In genomic region chr18:77056399-77057015, GRCh38 we compare ENCODE assay signal across 8 cellular contexts.
DNase-seq lines count a peak whose midpoint lies in the region; ATAC-seq, FAIRE-seq and TF ChIP-seq lines count a peak whose summit lies in the region.

No MANE protein-coding gene starts in this region.

- POLR2A ChIA-PET in A549 (lab: Yijun Ruan, JAX): no interaction called here
- POLR2A ChIA-PET in naive thymus-derived CD4-positive, alpha-beta T cell (lab: Charles Lee): interaction anchor here (1.5 kb wide), 1 partner anchor 74 kb away, joined by 7 read pairs; no protein-coding TSS in a partner anchor

- FAIRE-seq in A549 (lab: Jason Lieb, UNC) (no peak), urothelium cell line (lab: Jason Lieb, UNC) (no peak)

- H3K4me1 ChIP-seq in A549: peaks cover 40% of the 10 kb centered on the region
- peaks cover 70 to 89% of the 10 kb centered on the region in 2 donors for H3K4me1 ChIP-seq in naive thymus-derived CD4-positive, alpha-beta T cell (ENCODE audit: control insufficient read depth in 2 of 2, insufficient read depth in 2 of 2, low read length in 2 of 2)

- H3K4me3 ChIP-seq in A549: no peak overlapping the region
- H3K4me3 ChIP-seq in choroid plexus epithelial cell (ENCODE audit: low read depth, low read length): no peak overlapping the region
- H3K4me3 ChIP-seq in naive thymus-derived CD4-positive, alpha-beta T cell (ENCODE audit: low read length): no peak overlapping the region

- no peak for TF ChIP-seq POLR2A in A549 (IDR thresholded peaks at IDR 0.05; ENCODE audit: low read length)

- no peaks in the 10 kb centered on the region for H3K27me3 ChIP-seq in naive thymus-derived CD4-positive, alpha-beta T cell (ENCODE audit: control insufficient read depth in 2 of 2, insufficient read depth in 2 of 2, low read length in 2 of 2)

- TF ChIP-seq CTCF in A549 (IDR thresholded peaks at IDR 0.05): no peak
- TF ChIP-seq CTCF in choroid plexus epithelial cell (conservative IDR thresholded peaks at IDR 0.05; ENCODE audit: low read depth, low read length): no peak

- no peaks in the 10 kb centered on the region for H3K36me3 Mint-ChIP-seq in IgD-negative memory B cell
- peaks cover under 1 to 19% (median 5%) of the 10 kb centered on the region in 5 donors for H3K36me3 Mint-ChIP-seq in naive thymus-derived CD4-positive, alpha-beta T cell

- H3K27ac ChIP-seq in A549: peak overlapping the region; percentile 80 to 89; a peak in 5 of 6 replicates
- H3K27ac ChIP-seq in naive thymus-derived CD4-positive, alpha-beta T cell (ENCODE audit: low read depth, low read length): peak overlapping the region; percentile 83

- TF ChIP-seq RAD21 in A549 (conservative IDR thresholded peaks at IDR 0.05 in 1 of 2, IDR thresholded peaks at IDR 0.05 in 1 of 2): no peak

- H3K9me3 ChIP-seq in A549: no peaks in the 10 kb centered on the region
- H3K9me3 ChIP-seq in naive thymus-derived CD4-positive, alpha-beta T cell (ENCODE audit: control insufficient read depth in 2 of 3, low read length in 3 of 3): no peaks in the 10 kb centered on the region

- WGBS in A549 (ENCODE audit: missing lambda C conversion rate): 61% methylated on average over 17 of the region's 20 CpGs

- peaks cover 3% of the 10 kb centered on the region for H3K27me3 Mint-ChIP-seq in IgD-negative memory B cell
- H3K27me3 Mint-ChIP-seq in naive thymus-derived CD4-positive, alpha-beta T cell: no peaks in the 10 kb centered on the region

- no peaks in the 10 kb centered on the region for H3K9me3 Mint-ChIP-seq in IgD-negative memory B cell
- no peaks in the 10 kb centered on the region for H3K9me3 Mint-ChIP-seq in naive thymus-derived CD4-positive, alpha-beta T cell

- no peak for TF ChIP-seq EP300 in A549 (IDR thresholded peaks at IDR 0.05)

- DNase-seq in A549 (ENCODE audit: low read depth in 1 of 2, low spot score in 1 of 2): no peak
- peak; percentile 62 for DNase-seq in choroid plexus epithelial cell (ENCODE audit: low read depth)
- DNase-seq in naive thymus-derived CD4-positive, alpha-beta T cell: no peak
- DNase-seq in urothelium cell line (ENCODE audit: low spot score): no peak
- no peak for DNase-seq in stimulated activated CD4-positive, alpha-beta T cell treated with anti-CD3 and anti-CD28 coated beads, Interleukin-2, amount 100 ng/mL, for 48 hours
- no peak for DNase-seq in amniotic stem cell (lab: John Stamatoyannopoulos, UW)

- peak overlapping the region; percentile 88 to 98 (median 96) for H3K27ac Mint-ChIP-seq in IgD-negative memory B cell
- peak overlapping the region; percentile 93 to 100 (median 97) for H3K27ac Mint-ChIP-seq in naive thymus-derived CD4-positive, alpha-beta T cell

- H3K36me3 ChIP-seq in naive thymus-derived CD4-positive, alpha-beta T cell (ENCODE audit: control insufficient read depth in 2 of 3, insufficient read depth in 3 of 3, low read length in 3 of 3): no peaks in the 10 kb centered on the region

- ATAC-seq in A549: no peak
- ATAC-seq in naive thymus-derived CD4-positive, alpha-beta T cell: no peak
- no peak for ATAC-seq in HG02884 (IDR thresholded peaks at IDR 0.05; ENCODE audit: unreplicated experiment)

- peak overlapping the region; percentile 60; the same call in 2 of the 3 replicates for H3K4me2 ChIP-seq in A549

- CTCF ChIA-PET in A549 (lab: Yijun Ruan, JAX): interaction anchor here (0.8 to 1.0 kb wide), 3 partner anchors 9 to 56 kb away, joined by 3 to 4 read pairs (median 3); no protein-coding TSS in a partner anchor
- CTCF ChIA-PET in naive thymus-derived CD4-positive, alpha-beta T cell (lab: Charles Lee): interaction anchor here (1.1 to 1.4 kb wide), 3 partner anchors 27 to 155 kb away, joined by 3 to 7 read pairs (median 4); no protein-coding TSS in a partner anchor

- intact Hi-C loops in naive thymus-derived CD4-positive, alpha-beta T cell (cut with micrococcal nuclease): no loop called here

- peaks cover 53 to 66% (median 53%) of the 10 kb centered on the region in 3 donors for H3K4me1 Mint-ChIP-seq in IgD-negative memory B cell
- H3K4me1 Mint-ChIP-seq in naive thymus-derived CD4-positive, alpha-beta T cell: peaks cover 54 to 90% (median 79%) of the 10 kb centered on the region in 7 donors

- H3K4me3 Mint-ChIP-seq in IgD-negative memory B cell: peak overlapping the region in 3 of 4 donors; percentile 77 to 92 (median 90)
- peak overlapping the region in 9 of 10 donors; percentile 27 to 84 (median 76) for H3K4me3 Mint-ChIP-seq in naive thymus-derived CD4-positive, alpha-beta T cell

TF ChIP-seq in A549, 52 proteins besides CTCF, POLR2A, EP300 and RAD21:
- TF ChIP-seq FOSL2 (IDR thresholded peaks at IDR 0.05) (no peak), FOSL2 (CRISPR knock-in tag; IDR thresholded peaks at IDR 0.05) (no peak), RNF2 (IDR thresholded peaks at IDR 0.05; ENCODE audit: borderline replicate concordance, low read depth) (no peak), NPAS2 (CRISPR knock-in tag; IDR thresholded peaks at IDR 0.05; ENCODE audit: borderline replicate concordance) (no peak), GATA3 (IDR thresholded peaks at IDR 0.05; ENCODE audit: borderline replicate concordance) (no peak), HOXB13 (CRISPR knock-in tag; IDR thresholded peaks at IDR 0.05; ENCODE audit: low read depth) (no peak), ZNF302 (CRISPR knock-in tag; IDR thresholded peaks at IDR 0.05) (no peak), ZC3H11A (IDR thresholded peaks at IDR 0.05) (no peak), JUN (IDR thresholded peaks at IDR 0.05) (no peak), HOXB5 (CRISPR knock-in tag; IDR thresholded peaks at IDR 0.05) (no peak), CHD2 (IDR thresholded peaks at IDR 0.05; ENCODE audit: low read length, partially characterized antibody) (no peak), HEYL (CRISPR knock-in tag; IDR thresholded peaks at IDR 0.05) (no peak), ZSCAN20 (CRISPR knock-in tag; IDR thresholded peaks at IDR 0.05) (no peak)
